1 cellular context compared by ENCODE assay signal in the genomic region with DNA sequence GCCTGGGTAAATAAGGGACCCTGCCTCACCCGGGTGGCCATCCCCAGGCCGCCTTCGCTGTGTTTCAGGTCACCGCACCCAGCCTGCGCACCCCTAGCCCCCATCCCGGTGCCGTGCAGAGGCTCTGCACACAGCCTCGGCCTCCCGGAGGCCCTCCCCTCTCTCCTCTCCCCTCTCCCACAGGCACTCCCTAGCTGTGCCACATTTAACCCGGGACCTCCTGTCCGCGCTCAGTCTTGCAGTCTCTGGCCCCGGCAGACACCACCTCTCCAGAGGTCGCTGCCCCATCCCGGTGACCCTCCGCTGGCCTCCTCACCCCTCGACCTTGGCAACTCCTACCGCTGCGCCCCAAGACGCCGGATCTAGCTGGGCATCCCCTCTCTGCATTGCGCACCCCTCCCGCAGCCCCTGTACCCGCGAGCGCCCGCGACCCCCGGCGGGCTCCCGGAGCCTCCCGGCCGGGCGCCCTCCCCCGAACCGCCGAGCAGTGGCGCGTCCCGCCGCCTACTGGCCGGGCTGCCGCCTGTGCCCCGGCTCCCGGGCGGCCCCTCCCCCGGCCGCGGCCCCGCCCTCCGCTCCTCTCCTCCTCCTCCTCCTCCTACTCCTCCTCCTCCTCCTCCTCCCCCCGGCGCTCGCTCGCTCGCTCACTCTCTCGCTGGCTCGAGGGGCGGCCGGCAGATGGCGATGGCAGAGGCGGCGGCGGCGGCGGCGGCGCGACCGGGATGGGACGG.
TF ChIP-seq lines count a peak whose summit lies in the region.

A gene (plus strand): TSS at position 647 of the 731 bp plus-strand sequence.

TF ChIP-seq in HEK293, 187 proteins besides CTCF, POLR2A, EP300 and RAD21 (continued from another document and continues in another):
- TF ChIP-seq, protein P1, sequence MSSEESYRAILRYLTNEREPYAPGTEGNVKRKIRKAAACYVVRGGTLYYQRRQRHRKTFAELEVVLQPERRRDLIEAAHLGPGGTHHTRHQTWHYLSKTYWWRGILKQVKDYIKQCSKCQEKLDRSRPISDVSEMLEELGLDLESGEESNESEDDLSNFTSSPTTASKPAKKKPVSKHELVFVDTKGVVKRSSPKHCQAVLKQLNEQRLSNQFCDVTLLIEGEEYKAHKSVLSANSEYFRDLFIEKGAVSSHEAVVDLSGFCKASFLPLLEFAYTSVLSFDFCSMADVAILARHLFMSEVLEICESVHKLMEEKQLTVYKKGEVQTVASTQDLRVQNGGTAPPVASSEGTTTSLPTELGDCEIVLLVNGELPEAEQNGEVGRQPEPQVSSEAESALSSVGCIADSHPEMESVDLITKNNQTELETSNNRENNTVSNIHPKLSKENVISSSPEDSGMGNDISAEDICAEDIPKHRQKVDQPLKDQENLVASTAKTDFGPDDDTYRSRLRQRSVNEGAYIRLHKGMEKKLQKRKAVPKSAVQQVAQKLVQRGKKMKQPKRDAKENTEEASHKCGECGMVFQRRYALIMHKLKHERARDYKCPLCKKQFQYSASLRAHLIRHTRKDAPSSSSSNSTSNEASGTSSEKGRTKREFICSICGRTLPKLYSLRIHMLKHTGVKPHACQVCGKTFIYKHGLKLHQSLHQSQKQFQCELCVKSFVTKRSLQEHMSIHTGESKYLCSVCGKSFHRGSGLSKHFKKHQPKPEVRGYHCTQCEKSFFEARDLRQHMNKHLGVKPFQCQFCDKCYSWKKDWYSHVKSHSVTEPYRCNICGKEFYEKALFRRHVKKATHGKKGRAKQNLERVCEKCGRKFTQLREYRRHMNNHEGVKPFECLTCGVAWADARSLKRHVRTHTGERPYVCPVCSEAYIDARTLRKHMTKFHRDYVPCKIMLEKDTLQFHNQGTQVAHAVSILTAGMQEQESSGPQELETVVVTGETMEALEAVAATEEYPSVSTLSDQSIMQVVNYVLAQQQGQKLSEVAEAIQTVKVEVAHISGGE (tag by site-specific recombination; conservative IDR thresholded peaks at IDR 0.05; ENCODE audit: low read depth), result no peak
- peak; percentile 41; the same call in 1 of the 2 replicates for TF ChIP-seq BCL11B (tag by site-specific recombination; IDR thresholded peaks at IDR 0.05; ENCODE audit: low read depth)
- no peak for TF ChIP-seq TRIM28 (IDR thresholded peaks at IDR 0.05; ENCODE audit: borderline replicate concordance, low read length)
- TF ChIP-seq ZSCAN16 (tag by site-specific recombination; IDR thresholded peaks at IDR 0.05), result peak; percentile 99
- TF ChIP-seq BCL11A (tag by site-specific recombination; IDR thresholded peaks at IDR 0.05; ENCODE audit: low read depth), result 0 out of 2 replicates have a peak, but pooled peaks have one; percentile 71
- TF ChIP-seq ZNF768 (tag by site-specific recombination; IDR thresholded peaks at IDR 0.05), result no peak
- TF ChIP-seq, protein P2, sequence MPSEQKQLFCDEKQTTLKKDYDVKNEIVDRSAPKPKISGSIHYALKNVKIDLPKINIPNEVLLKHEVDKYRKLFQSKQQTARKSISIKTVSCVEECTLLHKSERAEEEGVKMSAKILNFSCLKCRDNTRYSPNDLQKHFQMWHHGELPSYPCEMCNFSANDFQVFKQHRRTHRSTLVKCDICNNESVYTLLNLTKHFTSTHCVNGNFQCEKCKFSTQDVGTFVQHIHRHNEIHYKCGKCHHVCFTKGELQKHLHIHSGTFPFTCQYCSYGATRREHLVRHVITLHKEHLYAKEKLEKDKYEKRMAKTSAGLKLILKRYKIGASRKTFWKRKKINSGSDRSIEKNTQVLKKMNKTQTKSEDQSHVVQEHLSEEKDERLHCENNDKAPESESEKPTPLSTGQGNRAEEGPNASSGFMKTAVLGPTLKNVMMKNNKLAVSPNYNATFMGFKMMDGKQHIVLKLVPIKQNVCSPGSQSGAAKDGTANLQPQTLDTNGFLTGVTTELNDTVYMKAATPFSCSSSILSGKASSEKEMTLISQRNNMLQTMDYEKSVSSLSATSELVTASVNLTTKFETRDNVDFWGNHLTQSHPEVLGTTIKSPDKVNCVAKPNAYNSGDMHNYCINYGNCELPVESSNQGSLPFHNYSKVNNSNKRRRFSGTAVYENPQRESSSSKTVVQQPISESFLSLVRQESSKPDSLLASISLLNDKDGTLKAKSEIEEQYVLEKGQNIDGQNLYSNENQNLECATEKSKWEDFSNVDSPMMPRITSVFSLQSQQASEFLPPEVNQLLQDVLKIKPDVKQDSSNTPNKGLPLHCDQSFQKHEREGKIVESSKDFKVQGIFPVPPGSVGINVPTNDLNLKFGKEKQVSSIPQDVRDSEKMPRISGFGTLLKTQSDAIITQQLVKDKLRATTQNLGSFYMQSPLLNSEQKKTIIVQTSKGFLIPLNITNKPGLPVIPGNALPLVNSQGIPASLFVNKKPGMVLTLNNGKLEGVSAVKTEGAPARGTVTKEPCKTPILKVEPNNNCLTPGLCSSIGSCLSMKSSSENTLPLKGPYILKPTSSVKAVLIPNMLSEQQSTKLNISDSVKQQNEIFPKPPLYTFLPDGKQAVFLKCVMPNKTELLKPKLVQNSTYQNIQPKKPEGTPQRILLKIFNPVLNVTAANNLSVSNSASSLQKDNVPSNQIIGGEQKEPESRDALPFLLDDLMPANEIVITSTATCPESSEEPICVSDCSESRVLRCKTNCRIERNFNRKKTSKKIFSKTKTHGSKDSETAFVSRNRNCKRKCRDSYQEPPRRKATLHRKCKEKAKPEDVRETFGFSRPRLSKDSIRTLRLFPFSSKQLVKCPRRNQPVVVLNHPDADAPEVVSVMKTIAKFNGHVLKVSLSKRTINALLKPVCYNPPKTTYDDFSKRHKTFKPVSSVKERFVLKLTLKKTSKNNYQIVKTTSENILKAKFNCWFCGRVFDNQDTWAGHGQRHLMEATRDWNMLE (tag by site-specific recombination; conservative IDR thresholded peaks at IDR 0.05; ENCODE audit: low read depth), result no peak
- no peak for TF ChIP-seq ZNF184 (tag by site-specific recombination; IDR thresholded peaks at IDR 0.05)
- TF ChIP-seq EGR2 (tag by site-specific recombination; IDR thresholded peaks at IDR 0.05; ENCODE audit: low read depth), result peak; percentile 61; the same call in 1 of the 2 replicates
- TF ChIP-seq ZNF426 (tag by site-specific recombination; IDR thresholded peaks at IDR 0.05), result no peak
- no peak for TF ChIP-seq ZNF23 (tag by site-specific recombination; IDR thresholded peaks at IDR 0.05; ENCODE audit: borderline replicate concordance)
- no peak for TF ChIP-seq OVOL3 (tag by site-specific recombination; IDR thresholded peaks at IDR 0.05)
- no peak for TF ChIP-seq ZNF404 (tag by site-specific recombination; IDR thresholded peaks at IDR 0.05)
- TF ChIP-seq ZNF747 (tag by site-specific recombination; IDR thresholded peaks at IDR 0.05), result no peak
- TF ChIP-seq ZNF175 (tag by site-specific recombination; IDR thresholded peaks at IDR 0.05), result no peak
- 0 out of 2 replicates have a peak, but pooled peaks have one; percentile 8 for TF ChIP-seq ZNF37A (tag by site-specific recombination; IDR thresholded peaks at IDR 0.05)
- TF ChIP-seq ZNF133 (tag by site-specific recombination; IDR thresholded peaks at IDR 0.05), result no peak
- TF ChIP-seq, protein P3, sequence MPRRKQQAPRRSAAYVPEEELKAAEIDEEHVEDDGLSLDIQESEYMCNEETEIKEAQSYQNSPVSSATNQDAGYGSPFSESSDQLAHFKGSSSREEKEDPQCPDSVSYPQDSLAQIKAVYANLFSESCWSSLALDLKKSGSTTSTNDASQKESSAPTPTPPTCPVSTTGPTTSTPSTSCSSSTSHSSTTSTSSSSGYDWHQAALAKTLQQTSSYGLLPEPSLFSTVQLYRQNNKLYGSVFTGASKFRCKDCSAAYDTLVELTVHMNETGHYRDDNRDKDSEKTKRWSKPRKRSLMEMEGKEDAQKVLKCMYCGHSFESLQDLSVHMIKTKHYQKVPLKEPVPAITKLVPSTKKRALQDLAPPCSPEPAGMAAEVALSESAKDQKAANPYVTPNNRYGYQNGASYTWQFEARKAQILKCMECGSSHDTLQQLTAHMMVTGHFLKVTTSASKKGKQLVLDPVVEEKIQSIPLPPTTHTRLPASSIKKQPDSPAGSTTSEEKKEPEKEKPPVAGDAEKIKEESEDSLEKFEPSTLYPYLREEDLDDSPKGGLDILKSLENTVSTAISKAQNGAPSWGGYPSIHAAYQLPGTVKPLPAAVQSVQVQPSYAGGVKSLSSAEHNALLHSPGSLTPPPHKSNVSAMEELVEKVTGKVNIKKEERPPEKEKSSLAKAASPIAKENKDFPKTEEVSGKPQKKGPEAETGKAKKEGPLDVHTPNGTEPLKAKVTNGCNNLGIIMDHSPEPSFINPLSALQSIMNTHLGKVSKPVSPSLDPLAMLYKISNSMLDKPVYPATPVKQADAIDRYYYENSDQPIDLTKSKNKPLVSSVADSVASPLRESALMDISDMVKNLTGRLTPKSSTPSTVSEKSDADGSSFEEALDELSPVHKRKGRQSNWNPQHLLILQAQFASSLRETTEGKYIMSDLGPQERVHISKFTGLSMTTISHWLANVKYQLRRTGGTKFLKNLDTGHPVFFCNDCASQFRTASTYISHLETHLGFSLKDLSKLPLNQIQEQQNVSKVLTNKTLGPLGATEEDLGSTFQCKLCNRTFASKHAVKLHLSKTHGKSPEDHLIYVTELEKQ (tag by site-specific recombination; IDR thresholded peaks at IDR 0.05; ENCODE audit: borderline replicate concordance), result no peak
- TF ChIP-seq, protein P4, sequence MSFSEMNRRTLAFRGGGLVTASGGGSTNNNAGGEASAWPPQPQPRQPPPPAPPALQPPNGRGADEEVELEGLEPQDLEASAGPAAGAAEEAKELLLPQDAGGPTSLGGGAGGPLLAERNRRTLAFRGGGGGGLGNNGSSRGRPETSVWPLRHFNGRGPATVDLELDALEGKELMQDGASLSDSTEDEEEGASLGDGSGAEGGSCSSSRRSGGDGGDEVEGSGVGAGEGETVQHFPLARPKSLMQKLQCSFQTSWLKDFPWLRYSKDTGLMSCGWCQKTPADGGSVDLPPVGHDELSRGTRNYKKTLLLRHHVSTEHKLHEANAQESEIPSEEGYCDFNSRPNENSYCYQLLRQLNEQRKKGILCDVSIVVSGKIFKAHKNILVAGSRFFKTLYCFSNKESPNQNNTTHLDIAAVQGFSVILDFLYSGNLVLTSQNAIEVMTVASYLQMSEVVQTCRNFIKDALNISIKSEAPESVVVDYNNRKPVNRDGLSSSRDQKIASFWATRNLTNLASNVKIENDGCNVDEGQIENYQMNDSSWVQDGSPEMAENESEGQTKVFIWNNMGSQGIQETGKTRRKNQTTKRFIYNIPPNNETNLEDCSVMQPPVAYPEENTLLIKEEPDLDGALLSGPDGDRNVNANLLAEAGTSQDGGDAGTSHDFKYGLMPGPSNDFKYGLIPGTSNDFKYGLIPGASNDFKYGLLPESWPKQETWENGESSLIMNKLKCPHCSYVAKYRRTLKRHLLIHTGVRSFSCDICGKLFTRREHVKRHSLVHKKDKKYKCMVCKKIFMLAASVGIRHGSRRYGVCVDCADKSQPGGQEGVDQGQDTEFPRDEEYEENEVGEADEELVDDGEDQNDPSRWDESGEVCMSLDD (tag by site-specific recombination; IDR thresholded peaks at IDR 0.05), result 0 out of 2 replicates have a peak, but pooled peaks have one; percentile 9
- TF ChIP-seq, protein P5, sequence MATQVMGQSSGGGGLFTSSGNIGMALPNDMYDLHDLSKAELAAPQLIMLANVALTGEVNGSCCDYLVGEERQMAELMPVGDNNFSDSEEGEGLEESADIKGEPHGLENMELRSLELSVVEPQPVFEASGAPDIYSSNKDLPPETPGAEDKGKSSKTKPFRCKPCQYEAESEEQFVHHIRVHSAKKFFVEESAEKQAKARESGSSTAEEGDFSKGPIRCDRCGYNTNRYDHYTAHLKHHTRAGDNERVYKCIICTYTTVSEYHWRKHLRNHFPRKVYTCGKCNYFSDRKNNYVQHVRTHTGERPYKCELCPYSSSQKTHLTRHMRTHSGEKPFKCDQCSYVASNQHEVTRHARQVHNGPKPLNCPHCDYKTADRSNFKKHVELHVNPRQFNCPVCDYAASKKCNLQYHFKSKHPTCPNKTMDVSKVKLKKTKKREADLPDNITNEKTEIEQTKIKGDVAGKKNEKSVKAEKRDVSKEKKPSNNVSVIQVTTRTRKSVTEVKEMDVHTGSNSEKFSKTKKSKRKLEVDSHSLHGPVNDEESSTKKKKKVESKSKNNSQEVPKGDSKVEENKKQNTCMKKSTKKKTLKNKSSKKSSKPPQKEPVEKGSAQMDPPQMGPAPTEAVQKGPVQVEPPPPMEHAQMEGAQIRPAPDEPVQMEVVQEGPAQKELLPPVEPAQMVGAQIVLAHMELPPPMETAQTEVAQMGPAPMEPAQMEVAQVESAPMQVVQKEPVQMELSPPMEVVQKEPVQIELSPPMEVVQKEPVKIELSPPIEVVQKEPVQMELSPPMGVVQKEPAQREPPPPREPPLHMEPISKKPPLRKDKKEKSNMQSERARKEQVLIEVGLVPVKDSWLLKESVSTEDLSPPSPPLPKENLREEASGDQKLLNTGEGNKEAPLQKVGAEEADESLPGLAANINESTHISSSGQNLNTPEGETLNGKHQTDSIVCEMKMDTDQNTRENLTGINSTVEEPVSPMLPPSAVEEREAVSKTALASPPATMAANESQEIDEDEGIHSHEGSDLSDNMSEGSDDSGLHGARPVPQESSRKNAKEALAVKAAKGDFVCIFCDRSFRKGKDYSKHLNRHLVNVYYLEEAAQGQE (tag by site-specific recombination; IDR thresholded peaks at IDR 0.05), result no peak
- TF ChIP-seq SP2 (tag by site-specific recombination; IDR thresholded peaks at IDR 0.05), result no peak
- TF ChIP-seq, protein P6, sequence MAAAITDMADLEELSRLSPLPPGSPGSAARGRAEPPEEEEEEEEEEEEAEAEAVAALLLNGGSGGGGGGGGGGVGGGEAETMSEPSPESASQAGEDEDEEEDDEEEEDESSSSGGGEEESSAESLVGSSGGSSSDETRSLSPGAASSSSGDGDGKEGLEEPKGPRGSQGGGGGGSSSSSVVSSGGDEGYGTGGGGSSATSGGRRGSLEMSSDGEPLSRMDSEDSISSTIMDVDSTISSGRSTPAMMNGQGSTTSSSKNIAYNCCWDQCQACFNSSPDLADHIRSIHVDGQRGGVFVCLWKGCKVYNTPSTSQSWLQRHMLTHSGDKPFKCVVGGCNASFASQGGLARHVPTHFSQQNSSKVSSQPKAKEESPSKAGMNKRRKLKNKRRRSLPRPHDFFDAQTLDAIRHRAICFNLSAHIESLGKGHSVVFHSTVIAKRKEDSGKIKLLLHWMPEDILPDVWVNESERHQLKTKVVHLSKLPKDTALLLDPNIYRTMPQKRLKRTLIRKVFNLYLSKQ (tag by site-specific recombination; IDR thresholded peaks at IDR 0.05; ENCODE audit: borderline replicate concordance), result no peak
- no peak for TF ChIP-seq ZNF324 (tag by site-specific recombination; IDR thresholded peaks at IDR 0.05)
- TF ChIP-seq GLIS2 (tag by site-specific recombination; IDR thresholded peaks at IDR 0.05), result peak; percentile 70; the same call in 1 of the 2 replicates
- TF ChIP-seq, protein P7, sequence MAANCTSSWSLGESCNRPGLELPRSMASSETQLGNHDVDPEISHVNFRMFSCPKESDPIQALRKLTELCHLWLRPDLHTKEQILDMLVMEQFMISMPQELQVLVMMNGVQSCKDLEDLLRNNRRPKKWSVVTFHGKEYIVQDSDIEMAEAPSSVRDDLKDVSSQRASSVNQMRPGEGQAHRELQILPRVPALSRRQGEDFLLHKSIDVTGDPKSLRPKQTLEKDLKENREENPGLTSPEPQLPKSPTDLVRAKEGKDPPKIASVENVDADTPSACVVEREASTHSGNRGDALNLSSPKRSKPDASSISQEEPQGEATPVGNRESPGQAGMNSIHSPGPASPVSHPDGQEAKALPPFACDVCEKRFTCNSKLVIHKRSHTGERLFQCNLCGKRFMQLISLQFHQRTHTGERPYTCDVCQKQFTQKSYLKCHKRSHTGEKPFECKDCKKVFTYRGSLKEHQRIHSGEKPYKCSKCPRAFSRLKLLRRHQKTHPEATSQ (tag by site-specific recombination; IDR thresholded peaks at IDR 0.05), result 0 out of 2 replicates have a peak, but pooled peaks have one; percentile 11
